In the genomic region with DNA sequence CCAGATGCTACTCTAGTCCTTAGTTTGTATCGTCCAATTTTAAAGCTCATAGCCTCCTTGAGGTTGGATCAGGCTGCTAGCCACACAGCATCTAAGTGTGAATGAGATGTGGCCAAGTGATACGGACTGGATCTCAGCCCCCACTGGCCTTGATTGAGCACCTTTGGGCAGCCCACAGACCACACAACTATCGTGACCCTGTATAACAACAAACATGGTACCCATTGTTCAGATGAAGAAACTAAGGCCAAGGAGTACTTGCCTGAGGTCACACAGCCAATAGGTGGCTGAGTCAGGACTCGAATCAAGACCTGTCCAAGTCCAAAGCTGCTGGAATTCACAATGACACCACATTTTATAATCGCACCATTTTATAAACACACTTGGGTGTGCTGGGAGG, we compare ENCODE assay signal across 26 cellular contexts.
"Had no signal": no experiment of that assay in that cellular context is flagged by ENCODE, and none has a peak within 500 bp of the region (broad histone marks: within the 10 kb centered on the region; RNA-seq: fewer than 3 reads in every experiment).

No MANE protein-coding gene starts in this region.

- H3K9me3 ChIP-seq: colonic mucosa, esophagus squamous epithelium, gastrocnemius medialis, lower lobe of right lung, mucosa of descending colon had no signal

- H3K27ac Mint-ChIP-seq: dendritic cell treated with granulocyte-macrophage colony-stimulating factor and Interleukin-4, amounts not matched to agents 40 ng/mL and 50 ng/mL, for 4 days; effector memory CD8-positive, alpha-beta T cell; mesothelial cell of epicardium; naive B cell had no signal

- H3K27me3 ChIP-seq: colonic mucosa, gastrocnemius medialis, hepatocyte had no signal

- H3K4me3 Mint-ChIP-seq: dendritic cell treated with granulocyte-macrophage colony-stimulating factor and Interleukin-4, amounts not matched to agents 40 ng/mL and 50 ng/mL, for 4 days; effector memory CD8-positive, alpha-beta T cell; mesothelial cell of epicardium had no signal

- H3K36me3 ChIP-seq: colonic mucosa, esophagus squamous epithelium, gastrocnemius medialis, left lung, lower lobe of right lung had no signal

- DNase-seq: colonic mucosa; cortex of kidney; effector CD8-positive, alpha-beta T cell; effector memory CD8-positive, alpha-beta T cell; endodermal cell; erythroblast; esophagus squamous epithelium; foreskin fibroblast; foreskin melanocyte; gastrocnemius medialis; glutamatergic neuron; head of caudate nucleus; hypothalamus; left cardiac atrium; left lung; left ventricle myocardium superior; lower lobe of right lung; mesenchymal stem cell; mucosa of descending colon; naive B cell had no signal

- ATAC-seq: effector memory CD8-positive, alpha-beta T cell; gastrocnemius medialis; left cardiac atrium; left ventricle myocardium superior; lower lobe of right lung; mucosa of descending colon had no signal

- H3K79me2 ChIP-seq: hepatocyte had no signal

- FAIRE-seq: endometrium, islet of Langerhans had no signal

- H3K4me1 Mint-ChIP-seq: naive B cell had no signal

- H3K4me1 ChIP-seq: colonic mucosa, gastrocnemius medialis, left lung had no signal

- H3K36me3 Mint-ChIP-seq: mesothelial cell of epicardium had no signal

- H2AFZ ChIP-seq: hepatocyte had no signal

- H3K9me3 Mint-ChIP-seq: dendritic cell treated with granulocyte-macrophage colony-stimulating factor and Interleukin-4, amounts not matched to agents 40 ng/mL and 50 ng/mL, for 4 days; effector memory CD8-positive, alpha-beta T cell had no signal

- H3K4me3 ChIP-seq: colonic mucosa, esophagus squamous epithelium, gastrocnemius medialis, left lung, mucosa of descending colon had no signal

- H3K27ac ChIP-seq: colonic mucosa, epithelial cell of prostate, gastrocnemius medialis, hepatocyte, left lung, lower lobe of right lung had no signal
